ENCODE assay signal across 1 cellular context in the genomic region with DNA sequence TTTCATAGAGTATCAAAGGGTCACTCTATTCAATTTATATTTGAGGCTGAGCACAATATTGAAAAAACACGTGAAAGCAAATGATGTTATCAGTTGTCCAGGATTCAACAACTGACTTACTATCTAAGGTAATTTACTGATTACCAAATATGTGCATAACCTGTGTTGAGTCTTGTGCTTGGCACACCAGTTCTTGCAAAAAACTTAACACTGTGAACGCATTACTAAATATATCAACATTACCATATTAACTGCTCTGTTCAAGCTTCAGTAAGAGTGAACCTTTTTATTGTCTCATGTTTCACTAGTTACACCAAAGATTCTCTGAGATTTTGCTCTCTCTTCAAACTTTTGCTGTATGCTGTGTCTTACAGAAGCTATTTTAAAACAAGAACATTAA.
TF ChIP-seq lines count a peak whose summit lies in the region.

No MANE protein-coding gene starts in this region.

TF ChIP-seq in HepG2, 621 proteins besides CTCF, POLR2A, EP300 and RAD21:
- no peak for TF ChIP-seq ZNF335 (CRISPR knock-in tag; IDR thresholded peaks at IDR 0.05)
- TF ChIP-seq AKAP8 (CRISPR knock-in tag; IDR thresholded peaks at IDR 0.05) = no peak
- no peak for TF ChIP-seq POGZ (CRISPR knock-in tag; IDR thresholded peaks at IDR 0.05)
- TF ChIP-seq ZNF546 (CRISPR knock-in tag; conservative IDR thresholded peaks at IDR 0.05) = no peak
- no peak for TF ChIP-seq HOXA7 (CRISPR knock-in tag; IDR thresholded peaks at IDR 0.05)
- TF ChIP-seq SYNCRIP (IDR thresholded peaks at IDR 0.05; ENCODE audit: insufficient read depth, low read depth, low read length) = no peak
- TF ChIP-seq ZNF777 (CRISPR knock-in tag; IDR thresholded peaks at IDR 0.05) = no peak
- TF ChIP-seq, protein P1, sequence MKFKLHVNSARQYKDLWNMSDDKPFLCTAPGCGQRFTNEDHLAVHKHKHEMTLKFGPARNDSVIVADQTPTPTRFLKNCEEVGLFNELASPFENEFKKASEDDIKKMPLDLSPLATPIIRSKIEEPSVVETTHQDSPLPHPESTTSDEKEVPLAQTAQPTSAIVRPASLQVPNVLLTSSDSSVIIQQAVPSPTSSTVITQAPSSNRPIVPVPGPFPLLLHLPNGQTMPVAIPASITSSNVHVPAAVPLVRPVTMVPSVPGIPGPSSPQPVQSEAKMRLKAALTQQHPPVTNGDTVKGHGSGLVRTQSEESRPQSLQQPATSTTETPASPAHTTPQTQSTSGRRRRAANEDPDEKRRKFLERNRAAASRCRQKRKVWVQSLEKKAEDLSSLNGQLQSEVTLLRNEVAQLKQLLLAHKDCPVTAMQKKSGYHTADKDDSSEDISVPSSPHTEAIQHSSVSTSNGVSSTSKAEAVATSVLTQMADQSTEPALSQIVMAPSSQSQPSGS (CRISPR knock-in tag; IDR thresholded peaks at IDR 0.05) = no peak
- TF ChIP-seq ZNF589 (CRISPR knock-in tag; conservative IDR thresholded peaks at IDR 0.05) = no peak
- no peak for TF ChIP-seq PAWR (CRISPR knock-in tag; IDR thresholded peaks at IDR 0.05; ENCODE audit: borderline replicate concordance)
- no peak for TF ChIP-seq MTF2 (CRISPR knock-in tag; IDR thresholded peaks at IDR 0.05; ENCODE audit: borderline replicate concordance)
- TF ChIP-seq NFKBIZ (CRISPR knock-in tag; IDR thresholded peaks at IDR 0.05) = no peak
